Comparison of ENCODE assay signal across 31 cellular contexts in genomic region chr13:67986234-67986633, GRCh38.
"Had no signal": no experiment of that assay in that cellular context is flagged by ENCODE, and none has a peak within 500 bp of the region (broad histone marks: within the 10 kb centered on the region; RNA-seq: fewer than 3 reads in every experiment).

No MANE protein-coding gene starts in this region.

- H3K4me1 Mint-ChIP-seq: natural killer cell; nephron; stimulated activated memory B cell treated with anti-CD40 and anti-IgM and Interleukin-4, amounts not matched to agents 10 μg/mL and 1 μg/mL and 100 μg/mL, for 72 hours; stimulated activated naive CD8-positive, alpha-beta T cell treated with anti-CD3 and anti-CD28 coated beads, Interleukin-15, amount 100 ng/mL, for 72 hours had no signal

- H3K9ac ChIP-seq: neural progenitor cell, parathyroid adenoma had no signal

- H3K27ac Mint-ChIP-seq: natural killer cell; nephron; neural progenitor cell; progenitor cell of endocrine pancreas; stimulated activated memory B cell treated with anti-CD40 and anti-IgM and Interleukin-4, amounts not matched to agents 10 μg/mL and 1 μg/mL and 100 μg/mL, for 72 hours; stimulated activated naive CD8-positive, alpha-beta T cell treated with anti-CD3 and anti-CD28 coated beads, Interleukin-15, amount 100 ng/mL, for 72 hours; type B pancreatic cell had no signal

- H3K79me2 ChIP-seq: parathyroid adenoma had no signal

- DNase-seq: natural killer cell; occipital lobe; ovary; posterior cingulate gyrus; psoas muscle; right cardiac atrium; spleen; stimulated activated CD4-positive, alpha-beta T cell treated with anti-CD3 and anti-CD28 coated beads, Interleukin-12 subunit alpha, Interleukin-12 subunit beta, amount 100 ng/mL, for 4 hours; stimulated activated CD4-positive, alpha-beta T cell treated with anti-CD3 and anti-CD28 coated beads, Interleukin-1b, Interleukin-23, amount 100 ng/mL, for 48 hours; stimulated activated CD4-positive, alpha-beta T cell treated with anti-CD3 and anti-CD28 coated beads, Interleukin-4, amount 100 ng/mL, for 1 hour; stimulated activated CD4-positive, alpha-beta T cell treated with anti-CD3 and anti-CD28 coated beads, Interleukin-4, amount 100 ng/mL, for 4 hours; stimulated activated CD8-positive, alpha-beta memory T cell treated with anti-CD3 and anti-CD28 coated beads, Interleukin-4, amount 100 ng/mL, for 48 hours; stimulated activated naive CD4-positive, alpha-beta T cell; stimulated activated naive CD8-positive, alpha-beta T cell treated with anti-CD3 and anti-CD28 coated beads, Interleukin-15, amount 100 ng/mL, for 72 hours; stimulated activated naive CD8-positive, alpha-beta T cell treated with anti-CD3 and anti-CD28 coated beads, Interleukin-15, Interleukin-2, amounts not matched to agents 100 U/mL and 50 U/mL, for 24 hours; substantia nigra; testis; tibial artery; transverse colon; upper lobe of right lung; uterus had no signal

- H3K27ac ChIP-seq: neural progenitor cell, ovary, parathyroid adenoma, psoas muscle, skin epidermis, spleen, suprapubic skin, testis, tibial artery, transverse colon, upper lobe of right lung, uterus had no signal

- ATAC-seq: natural killer cell; psoas muscle; right cardiac atrium; sciatic nerve; stimulated activated memory B cell treated with anti-CD40 and anti-IgM and Interleukin-4, amounts not matched to agents 10 μg/mL and 1 μg/mL and 100 μg/mL, for 72 hours; stimulated activated naive CD8-positive, alpha-beta T cell treated with anti-CD3 and anti-CD28 coated beads, Interleukin-15, amount 100 ng/mL, for 72 hours; stimulated activated naive CD8-positive, alpha-beta T cell treated with anti-CD3 and anti-CD28 coated beads, Interleukin-15, Interleukin-2, amounts not matched to agents 100 U/mL and 50 U/mL, for 24 hours; upper lobe of right lung had no signal

- H3K27me3 Mint-ChIP-seq: progenitor cell of endocrine pancreas; stimulated activated memory B cell treated with anti-CD40 and anti-IgM and Interleukin-4, amounts not matched to agents 10 μg/mL and 1 μg/mL and 100 μg/mL, for 72 hours; stimulated activated naive CD8-positive, alpha-beta T cell treated with anti-CD3 and anti-CD28 coated beads, Interleukin-15, amount 100 ng/mL, for 72 hours; type B pancreatic cell had no signal

- H3K27me3 ChIP-seq: neural progenitor cell, ovary, spleen, suprapubic skin, testis, tibial artery, transverse colon, upper lobe of right lung, uterus had no signal

- H3K9me3 ChIP-seq: ovary, psoas muscle, suprapubic skin, testis, tibial artery, transverse colon, upper lobe of right lung, uterus had no signal

- H3K4me3 ChIP-seq: neural progenitor cell, ovary, psoas muscle, skin epidermis, smooth muscle cell, spleen, suprapubic skin, testis, tibial artery, transverse colon, upper lobe of right lung, uterus had no signal

- H3K4me1 ChIP-seq: neural progenitor cell, parathyroid adenoma, psoas muscle, spleen, suprapubic skin, testis, tibial artery, transverse colon, upper lobe of right lung, uterus had no signal

- H3K4me3 Mint-ChIP-seq: natural killer cell; nephron; neural progenitor cell; stimulated activated memory B cell treated with anti-CD40 and anti-IgM and Interleukin-4, amounts not matched to agents 10 μg/mL and 1 μg/mL and 100 μg/mL, for 72 hours; stimulated activated naive CD8-positive, alpha-beta T cell treated with anti-CD3 and anti-CD28 coated beads, Interleukin-15, amount 100 ng/mL, for 72 hours; type B pancreatic cell had no signal

- H3K4me2 ChIP-seq: neural progenitor cell, smooth muscle cell had no signal

- H3K9me3 Mint-ChIP-seq: nephron, neural progenitor cell, type B pancreatic cell had no signal

- H2AFZ ChIP-seq: parathyroid adenoma had no signal

- H3K36me3 ChIP-seq: neural progenitor cell, ovary, spleen, suprapubic skin, tibial artery, transverse colon, upper lobe of right lung, uterus had no signal

- H3K36me3 Mint-ChIP-seq: neural progenitor cell; stimulated activated memory B cell treated with anti-CD40 and anti-IgM and Interleukin-4, amounts not matched to agents 10 μg/mL and 1 μg/mL and 100 μg/mL, for 72 hours; type B pancreatic cell had no signal
